ENCODE assay signal across 15 cellular contexts in genomic region chr5:142973932-142974331, GRCh38.
"Had no signal": no experiment of that assay in that cellular context is flagged by ENCODE, and none has a peak within 500 bp of the region (broad histone marks: within the 10 kb centered on the region; RNA-seq: fewer than 3 reads in every experiment).

No MANE protein-coding gene starts in this region.

- H3K27me3 Mint-ChIP-seq: activated naive CD4-positive, alpha-beta T cell treated with anti-CD3 and anti-CD28 coated beads, Interleukin-2, amount 10 ng/mL, durations not matched to agents 7 days and 5 days; activated T-helper 17 cell treated with anti-CD3 and anti-CD28 coated beads, Interleukin-2, amount 50 U/mL, for 72 hours had no signal

- DNase-seq: activated naive CD4-positive, alpha-beta T cell treated with anti-CD3 and anti-CD28 coated beads, Interleukin-2, amount 10 ng/mL, durations not matched to agents 7 days and 5 days; amniotic stem cell; dermis blood vessel endothelial cell; foreskin keratinocyte; head of caudate nucleus; islet precursor cell; left lung; stimulated activated CD4-positive, alpha-beta T cell treated with anti-CD3 and anti-CD28 coated beads, Interleukin-4, amount 100 ng/mL, for 4 hours; tibial artery had no signal

- H3K27ac Mint-ChIP-seq: activated naive CD4-positive, alpha-beta T cell treated with anti-CD3 and anti-CD28 coated beads, Interleukin-2, amount 10 ng/mL, durations not matched to agents 7 days and 5 days; activated T-helper 17 cell treated with anti-CD3 and anti-CD28 coated beads, Interleukin-2, amount 50 U/mL, for 72 hours; brain had no signal

- H3K4me3 Mint-ChIP-seq: activated naive CD4-positive, alpha-beta T cell treated with anti-CD3 and anti-CD28 coated beads, Interleukin-2, amount 10 ng/mL, durations not matched to agents 7 days and 5 days; activated T-helper 17 cell treated with anti-CD3 and anti-CD28 coated beads, Interleukin-2, amount 50 U/mL, for 72 hours; brain; nephron had no signal

- H3K4me1 Mint-ChIP-seq: brain, nephron had no signal

- ATAC-seq: activated T-helper 17 cell treated with anti-CD3 and anti-CD28 coated beads, Interleukin-2, amount 50 U/mL, for 72 hours; foreskin keratinocyte; left lung had no signal

- H3K9me3 Mint-ChIP-seq: activated naive CD4-positive, alpha-beta T cell treated with anti-CD3 and anti-CD28 coated beads, Interleukin-2, amount 10 ng/mL, durations not matched to agents 7 days and 5 days; activated T-helper 17 cell treated with anti-CD3 and anti-CD28 coated beads, Interleukin-2, amount 50 U/mL, for 72 hours; brain; nephron had no signal

- H3K36me3 Mint-ChIP-seq: activated naive CD4-positive, alpha-beta T cell treated with anti-CD3 and anti-CD28 coated beads, Interleukin-2, amount 10 ng/mL, durations not matched to agents 7 days and 5 days; brain had no signal

- H3K27ac ChIP-seq: esophagus muscularis mucosa, foreskin keratinocyte, parathyroid adenoma, vagina had no signal
